Comparison of ENCODE assay signal across 26 cellular contexts in the genomic region with DNA sequence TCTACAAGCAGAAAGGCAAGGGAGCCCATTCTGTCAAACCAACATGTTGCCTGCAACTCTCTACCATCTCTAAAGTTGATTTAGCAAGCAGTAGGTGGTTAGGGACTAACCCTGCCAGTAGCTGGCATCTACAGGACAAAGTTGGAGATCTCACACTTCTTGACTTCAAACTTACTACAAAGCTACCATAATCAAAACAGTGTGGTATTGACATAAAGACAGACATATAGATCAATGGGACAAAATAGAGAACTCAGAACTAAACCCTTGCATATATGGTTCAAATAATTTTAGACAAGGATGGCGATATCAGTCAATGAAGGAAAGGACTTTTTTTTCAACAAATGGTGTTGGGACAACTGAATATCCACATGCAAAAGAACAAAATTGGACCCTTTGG.
"Had no signal": no experiment of that assay in that cellular context is flagged by ENCODE, and none has a peak within 500 bp of the region (broad histone marks: within the 10 kb centered on the region; RNA-seq: fewer than 3 reads in every experiment).

No MANE protein-coding gene starts in this region.

- H3K4me3 ChIP-seq: left lung, lower lobe of right lung, neural progenitor cell, ovary, sigmoid colon, spleen, tibial nerve, uterus had no signal

- H3K27ac ChIP-seq: left lung, lower lobe of right lung, neural progenitor cell, neutrophil, ovary, sigmoid colon, spleen, tibial nerve, uterus had no signal

- H3K4me1 ChIP-seq: neural progenitor cell, sigmoid colon, tibial nerve, uterus had no signal

- H3K9me3 ChIP-seq: neutrophil, ovary, uterus had no signal

- FAIRE-seq: islet of Langerhans, kidney, small intestine had no signal

- H3K36me3 ChIP-seq: left lung, lower lobe of right lung, neural progenitor cell, neutrophil, ovary, sigmoid colon, spleen, tibial nerve, uterus had no signal

- H3K9ac ChIP-seq: neural progenitor cell had no signal

- H3K27me3 ChIP-seq: left lung, neural progenitor cell, neutrophil, ovary, sigmoid colon, spleen, tibial nerve, uterus had no signal

- ATAC-seq: left colon; left lung; lower lobe of right lung; naive thymus-derived CD4-positive, alpha-beta T cell; right cardiac atrium; stimulated activated effector memory CD8-positive, alpha-beta T cell treated with anti-CD3 and anti-CD28 coated beads, Interleukin-12 subunit alpha, Interleukin-12 subunit beta, amount 100 ng/mL, for 72 hours; stimulated activated naive CD8-positive, alpha-beta T cell treated with anti-CD3 and anti-CD28 coated beads, Interleukin-15, amount 100 ng/mL, for 72 hours had no signal

- H2AFZ ChIP-seq: neural progenitor cell had no signal

- DNase-seq: hypothalamus; immature natural killer cell; kidney; left colon; left lung; lower lobe of right lung; mammary epithelial cell; mesenchymal stem cell; naive thymus-derived CD4-positive, alpha-beta T cell; nephron progenitor cell; ovary; retina; right cardiac atrium; sigmoid colon; small intestine; spleen; stimulated activated CD4-positive, alpha-beta T cell treated with anti-CD3 and anti-CD28 coated beads, Interleukin-4, amount 100 ng/mL, for 24 hours; stimulated activated naive CD4-positive, alpha-beta T cell treated with Interleukin-2 at 50 U/mL for 16 hours; stimulated activated naive CD8-positive, alpha-beta T cell treated with anti-CD3 and anti-CD28 coated beads, Interleukin-15, amount 100 ng/mL, for 72 hours; substantia nigra; uterus had no signal

- H3K4me2 ChIP-seq: neural progenitor cell had no signal
